Comparison of ENCODE assay signal across 14 cellular contexts in genomic region chr11:286976-287820, GRCh38. TPM values are rescaled to one million over a fixed set of nuclear protein-coding genes. Genes with fewer than 3 reads are reported as not detected.
DNase-seq lines count a peak whose midpoint lies in the region; ATAC-seq and TF ChIP-seq lines count a peak whose summit lies in the region.
"Not testable (repeated sequence)": the region's sequence is repeated elsewhere in the genome, so short reads cannot be mapped to it uniquely, and the experiment has no call there.
"Had no signal": no experiment of that assay in that cellular context is flagged by ENCODE, and none has a peak within 500 bp of the region (broad histone marks: within the 10 kb centered on the region; RNA-seq: fewer than 3 reads in every experiment).

No MANE protein-coding gene starts in this region.

- peak; percentile 8 for ATAC-seq in body of pancreas

- intact Hi-C loops in CD14-positive monocyte (cut with micrococcal nuclease): loop anchor here in 1 of 2 donors (5.0 kb wide), 1 partner anchor 35 kb away; no protein-coding TSS in a partner anchor
- intact Hi-C loops in body of pancreas (cut with DNase I): not testable (repeated sequence)

- not testable (repeated sequence) for TF ChIP-seq POLR2A in body of pancreas (IDR thresholded peaks at IDR 0.05)

- peak overlapping the region; percentile 92 to 96 (median 93) for H3K27ac ChIP-seq in body of pancreas

- WGBS in body of pancreas, 2 donors: 44 to 55% methylated on average over 26 to 27 of the region's 27 CpGs

- peaks cover 4 to 18% of the 10 kb centered on the region in 2 donors for H3K36me3 Mint-ChIP-seq in CD14-positive monocyte
- not testable (repeated sequence) for H3K36me3 Mint-ChIP-seq in HFFc6 (ENCODE audit: low read depth); nephron (ENCODE audit: low read depth)
- H3K36me3 Mint-ChIP-seq in T-helper 1 cell treated with Interleukin-12 subunit alpha and Interleukin-12 subunit beta and Interleukin-4 antibody, amounts not matched to agents 30 μg/mL and 1 μg/mL, for 36 hours (ENCODE audit: low read depth): peaks cover 29% of the 10 kb centered on the region

- H3K9ac ChIP-seq in iPS-15b (ENCODE audit: low read depth, low read length): not testable (repeated sequence)

- H3K36me3 ChIP-seq in body of pancreas (replicated peaks in 1 of 2; ENCODE audit: insufficient read depth in 1 of 2, low read depth in 2 of 2): not testable (repeated sequence)
- H3K36me3 ChIP-seq in iPS-15b (ENCODE audit: control insufficient read depth, insufficient read depth, low read length): peaks cover 15% of the 10 kb centered on the region

- DNase-seq in CD14-positive monocyte (ENCODE audit: low spot score): peak; percentile 14
- DNase-seq in HFFc6: not testable (repeated sequence)
- peak; percentile 57 for DNase-seq in activated CD8-positive, alpha-beta memory T cell treated with anti-CD3 and anti-CD28 coated beads, Interleukin-2, amount 50 U/mL, for 48 hours
- DNase-seq in body of pancreas: peak; percentile 85 to 98 (median 91)
- peak; percentile 28 for DNase-seq in stimulated activated CD8-positive, alpha-beta memory T cell treated with anti-CD3 and anti-CD28 coated beads, Interleukin-12 subunit alpha, Interleukin-12 subunit beta, amount 100 ng/mL, for 4 hours (ENCODE audit: low read depth)

- H3K27me3 Mint-ChIP-seq in CD14-positive monocyte (ENCODE audit: low read depth in 3 of 3) (peaks cover 42 to 69% (median 45%) of the 10 kb centered on the region in 3 donors), HFFc6 (ENCODE audit: insufficient read depth) (peaks cover 12% of the 10 kb centered on the region)
- peaks cover 18% of the 10 kb centered on the region for H3K27me3 Mint-ChIP-seq in T-helper 1 cell treated with Interleukin-12 subunit alpha and Interleukin-12 subunit beta and Interleukin-4 antibody, amounts not matched to agents 30 μg/mL and 1 μg/mL, for 36 hours (ENCODE audit: low read depth)
- H3K27me3 Mint-ChIP-seq in nephron (ENCODE audit: low read depth): not testable (repeated sequence)

- H3K4me1 Mint-ChIP-seq in CD14-positive monocyte: peaks cover 19% of the 10 kb centered on the region
- not testable (repeated sequence) for H3K4me1 Mint-ChIP-seq in HFFc6 (ENCODE audit: low read depth)
- peaks cover 34% of the 10 kb centered on the region for H3K4me1 Mint-ChIP-seq in T-helper 1 cell treated with Interleukin-12 subunit alpha and Interleukin-12 subunit beta and Interleukin-4 antibody, amounts not matched to agents 30 μg/mL and 1 μg/mL, for 36 hours (ENCODE audit: low read depth)
- H3K4me1 Mint-ChIP-seq in nephron: peaks cover 16% of the 10 kb centered on the region

- not testable (repeated sequence) for H3K27ac Mint-ChIP-seq in CD14-positive monocyte, HFFc6
- peak overlapping the region; percentile 97 for H3K27ac Mint-ChIP-seq in T-helper 1 cell treated with Interleukin-12 subunit alpha and Interleukin-12 subunit beta and Interleukin-4 antibody, amounts not matched to agents 30 μg/mL and 1 μg/mL, for 36 hours
- H3K27ac Mint-ChIP-seq in nephron: peak overlapping the region; percentile 45 to 58 (median 50)

- peaks cover 0 to 12% (median 6%) of the 10 kb centered on the region in 7 donors for H3K9me3 Mint-ChIP-seq in CD14-positive monocyte
- not testable (repeated sequence) for H3K9me3 Mint-ChIP-seq in HFFc6; T-helper 1 cell treated with Interleukin-12 subunit alpha and Interleukin-12 subunit beta and Interleukin-4 antibody, amounts not matched to agents 30 μg/mL and 1 μg/mL, for 36 hours; nephron

- not testable (repeated sequence) for H3K9me3 ChIP-seq in body of pancreas; iPS-15b (ENCODE audit: control insufficient read depth, insufficient read depth, low read length)

- peaks cover 45% of the 10 kb centered on the region for H3K4me1 ChIP-seq in body of pancreas
- not testable (repeated sequence) for H3K4me1 ChIP-seq in iPS-15b (ENCODE audit: control insufficient read depth, insufficient read depth, low read length)

- TF ChIP-seq CTCF in CD14-positive monocyte (IDR thresholded peaks at IDR 0.05); HFFc6 (IDR thresholded peaks at IDR 0.05); body of pancreas (IDR thresholded peaks at IDR 0.05); nephron (IDR thresholded peaks at IDR 0.05; ENCODE audit: unreplicated experiment in 3 of 3): not testable (repeated sequence)

- not testable (repeated sequence) for H3K4me3 ChIP-seq in body of pancreas
- peak overlapping the region; percentile 38 for H3K4me3 ChIP-seq in iPS-15b (ENCODE audit: low read depth, low read length)

- H3K4me3 Mint-ChIP-seq in CD14-positive monocyte (peak overlapping the region; percentile 25 to 95), HFFc6 (peak overlapping the region; percentile 7; the same call in 1 of the 2 replicates), nephron (peak overlapping the region; percentile 80 to 83 (median 82))
- peak overlapping the region; percentile 98 for H3K4me3 Mint-ChIP-seq in T-helper 1 cell treated with Interleukin-12 subunit alpha and Interleukin-12 subunit beta and Interleukin-4 antibody, amounts not matched to agents 30 μg/mL and 1 μg/mL, for 36 hours

- H3K27me3 ChIP-seq in body of pancreas: not testable (repeated sequence)
- peaks cover 24% of the 10 kb centered on the region for H3K27me3 ChIP-seq in iPS-15b (ENCODE audit: control insufficient read depth, insufficient read depth, low read length)

RNA-seq across cellular contexts. Expression of gene PGGHG, which starts 1.7 kb away (rescaled TPM):
- polyA plus RNA-seq in CD14-positive monocyte: 1 to 10 TPM; 1.6 to 2.1 TPM
- 10 to 100 TPM in 4 of 6 experiments, 1 to 10 TPM in 2; 9.7 to 12.2 (median 11.4) TPM for total RNA-seq in HFFc6 (2021; fragmentation: NEBNext Ultra II Directional; extraction: Animal tissue kit (Norgen Biotek cat#: 25700))
- total RNA-seq in body of pancreas: 100 to 1,000 TPM; 248 to 484 TPM

RNA-seq across cellular contexts. Expression of gene NLRP6, which starts 9.0 kb away (rescaled TPM):
- polyA plus RNA-seq in CD14-positive monocyte: under 1 TPM; 0.10 to 0.24 TPM
- not detected for total RNA-seq in HFFc6 (2021; fragmentation: NEBNext Ultra II Directional; extraction: Animal tissue kit (Norgen Biotek cat#: 25700))
- total RNA-seq in body of pancreas: 1 to 10 TPM in 1 of 2 donors, not detected in 1; 1.0 TPM
- total RNA-seq: A673, bronchial epithelial cell, HT1080, renal cortical epithelial cell had no signal

RNA-seq across cellular contexts. Expression of gene IFITM5, which starts 12.1 kb away (rescaled TPM):
- polyA plus RNA-seq in CD14-positive monocyte: not detected
- total RNA-seq in HFFc6 (2021; fragmentation: NEBNext Ultra II Directional; extraction: Animal tissue kit (Norgen Biotek cat#: 25700)): not detected
- total RNA-seq in body of pancreas: not detected
- total RNA-seq: A673, bronchial epithelial cell, HT1080, lung, renal cortical epithelial cell, vagina had no signal
- polyA plus RNA-seq: lung had no signal

RNA-seq across cellular contexts. Expression of gene IFITM2, which starts 20.4 kb away (rescaled TPM):
- 1,000 to 10,000 TPM in 1 of 2 donors, 100 to 1,000 TPM in 1; 625 to 1,147 TPM for polyA plus RNA-seq in CD14-positive monocyte
- 100 to 1,000 TPM; 257 to 325 (median 291) TPM for total RNA-seq in HFFc6 (2021; fragmentation: NEBNext Ultra II Directional; extraction: Animal tissue kit (Norgen Biotek cat#: 25700))
- total RNA-seq in body of pancreas: 10 to 100 TPM; 31.0 to 90.3 TPM

RNA-seq across cellular contexts. Expression of gene IFITM1, which starts 26.6 kb away (rescaled TPM):
- polyA plus RNA-seq in CD14-positive monocyte: 10 to 100 TPM; 26.0 to 36.3 TPM
- 10 to 100 TPM; 23.5 to 36.1 (median 30.0) TPM for total RNA-seq in HFFc6 (2021; fragmentation: NEBNext Ultra II Directional; extraction: Animal tissue kit (Norgen Biotek cat#: 25700))
- 10 to 100 TPM; 31.0 to 39.7 TPM for total RNA-seq in body of pancreas

Comparison
In these comparisons a context has a peak if more than half of its experiments do, and no peak if none do; other contexts are left out.
1. H3K4me3 Mint-ChIP-seq: peak in every context shown above with its lines; median percentile 98 in T-helper 1 cell treated with Interleukin-12 subunit alpha and Interleukin-12 subunit beta and Interleukin-4 antibody, amounts not matched to agents 30 μg/mL and 1 μg/mL, for 36 hours; 82 in nephron; 60 in CD14-positive monocyte; 7 in HFFc6.
2. RNA of gene PGGHG, which starts 1.7 kb away (total RNA-seq): 248 to 484 TPM in body of pancreas; 9.7 to 12.2 TPM in HFFc6; every median in the first group is over 10 times any median in the second.